In genomic region chr10:27379041-27379440, GRCh38 we compare ENCODE assay signal across 2 cellular contexts.
DNase-seq lines count a peak whose midpoint lies in the region; ATAC-seq, FAIRE-seq and TF ChIP-seq lines count a peak whose summit lies in the region.
"Not testable (repeated sequence)": the region's sequence is repeated elsewhere in the genome, so short reads cannot be mapped to it uniquely, and the experiment has no call there.

No MANE protein-coding gene starts in this region.

- ATAC-seq in K562: not testable (repeated sequence)

- H3K27ac ChIP-seq in HEK293 (ENCODE audit: extremely low read depth, low read depth, low read length); K562 (ENCODE audit: extremely low read depth, low read depth, low read length): not testable (repeated sequence)

- 22% methylated on average over 2 of the region's 2 CpGs for WGBS in K562 (ENCODE audit: insufficient coverage, low coverage, missing lambda C conversion rate)

- H3K9me3 ChIP-seq in HEK293 (ENCODE audit: control insufficient read depth, insufficient read depth, low read depth, low read length); K562 (replicated peaks; ENCODE audit: control insufficient read depth, insufficient read depth, low read depth, low read length): not testable (repeated sequence)

- not testable (repeated sequence) for H4K20me1 ChIP-seq in K562 (replicated peaks; ENCODE audit: control insufficient read depth, insufficient read depth, low read length)

- CTCF ChIA-PET in HEK293 (lab: Yijun Ruan, JAX): interaction anchor here (0.6 kb wide), 1 partner anchor 813 kb away, joined by 3 read pairs; no protein-coding TSS in a partner anchor
- CTCF ChIA-PET in K562 (lab: Yijun Ruan, JAX; ENCODE audit: low intra/inter-chr PET ratio): not testable (repeated sequence)

- not testable (repeated sequence) for BruUV-seq in K562 (replicated peaks; lab: Mats Ljungman, UMichigan)

- H3K79me2 ChIP-seq in K562 (ENCODE audit: control insufficient read depth, insufficient read depth, low read length): not testable (repeated sequence)

- H3K4me3 ChIP-seq in HEK293 (ENCODE audit: low read depth, low read length); K562: not testable (repeated sequence)

- H3K9me1 ChIP-seq in K562 (ENCODE audit: control insufficient read depth, insufficient read depth, low read length): not testable (repeated sequence)

- in situ Hi-C loops in K562 (cut with MboI): loop anchor here (10.0 kb wide), 1 partner anchor 634 kb away; no protein-coding TSS in a partner anchor

- H3K4me1 ChIP-seq in HEK293 (ENCODE audit: control insufficient read depth, insufficient read depth, low read length); K562 (replicated peaks in 1 of 2; ENCODE audit: control insufficient read depth in 2 of 2, insufficient read depth in 2 of 2, low read length in 2 of 2): not testable (repeated sequence)

- H3K27me3 ChIP-seq in K562 (ENCODE audit: control insufficient read depth in 2 of 2, insufficient read depth in 2 of 2, low read length in 2 of 2): not testable (repeated sequence)

- H3K36me3 ChIP-seq in HEK293 (ENCODE audit: control insufficient read depth in 2 of 2, insufficient read depth in 1 of 2, low read length in 2 of 2); K562 (ENCODE audit: control insufficient read depth, insufficient read depth, low read length): not testable (repeated sequence)

- intact Hi-C loops in K562 (cut with micrococcal nuclease): loop anchor here (10.0 kb wide), 2 partner anchors 286 to 796 kb away; no protein-coding TSS in a partner anchor

- POLR2A ChIA-PET in HEK293 (lab: Yijun Ruan, JAX); K562 (lab: Yijun Ruan, JAX): not testable (repeated sequence)

- H3K4me2 ChIP-seq in K562 (ENCODE audit: insufficient read depth, low read length): not testable (repeated sequence)

- TF ChIP-seq POLR2A in K562 (conservative IDR thresholded peaks at IDR 0.05): not testable (repeated sequence)

- not testable (repeated sequence) for TF ChIP-seq EP300 in K562 (IDR thresholded peaks at IDR 0.05; ENCODE audit: low read length)

- not testable (repeated sequence) for DNase-seq in K562 (ENCODE audit: extremely low read depth in 1 of 4, low spot score in 3 of 4)

- FAIRE-seq in K562 (lab: Jason Lieb, UNC): not testable (repeated sequence)

- TF ChIP-seq RAD21 in K562 (CRISPR knock-in tag; conservative IDR thresholded peaks at IDR 0.05 in 1 of 2, IDR thresholded peaks at IDR 0.05 in 1 of 2): not testable (repeated sequence)

- not testable (repeated sequence) for H3K9ac ChIP-seq in K562 (ENCODE audit: insufficient read depth in 1 of 2, low read depth in 2 of 2, low read length in 2 of 2)

- not testable (repeated sequence) for TF ChIP-seq CTCF in HEK293 (tag by site-specific recombination; IDR thresholded peaks at IDR 0.05); K562 (IDR thresholded peaks at IDR 0.05 in 2 of 3, conservative IDR thresholded peaks at IDR 0.05 in 1 of 3; ENCODE audit: insufficient read depth in 2 of 3, low read depth in 1 of 3, low read length in 3 of 3)

- H2AFZ ChIP-seq in K562 (ENCODE audit: low read depth, low read length): not testable (repeated sequence)

TF ChIP-seq in HEK293, 187 proteins besides CTCF, POLR2A, EP300 and RAD21:
- TF ChIP-seq ZNF146 (tag by site-specific recombination; IDR thresholded peaks at IDR 0.05): peak; percentile 94
- peak; percentile 73; the same call in 1 of the 2 replicates for TF ChIP-seq ZNF580 (tag by site-specific recombination; IDR thresholded peaks at IDR 0.05)

TF ChIP-seq in K562, 482 proteins besides CTCF, POLR2A, EP300 and RAD21:
- TF ChIP-seq ZNF146 (CRISPR knock-in tag; IDR thresholded peaks at IDR 0.05; ENCODE audit: unreplicated experiment): peak; percentile 86
- peak; percentile 37 for TF ChIP-seq RBM25 (IDR thresholded peaks at IDR 0.05; ENCODE audit: low read depth, low read length, severe bottlenecking)
